ENCODE assay signal across 14 cellular contexts in genomic region chr3:151011427-151011826, GRCh38. TPM values are rescaled to one million over a fixed set of nuclear protein-coding genes. Genes with fewer than 3 reads are reported as not detected.
A peak's percentile ranks its signal among the peaks of the same experiment; 100 is the strongest.
DNase-seq lines count a peak whose midpoint lies in the region; ATAC-seq and TF ChIP-seq lines count a peak whose summit lies in the region.
"Had no signal": no experiment of that assay in that cellular context is flagged by ENCODE, and none has a peak within 500 bp of the region (broad histone marks: within the 10 kb centered on the region; RNA-seq: fewer than 3 reads in every experiment).

No MANE protein-coding gene starts in this region.

- 30 to 36% methylated on average over 4 of the region's 4 CpGs for WGBS in tibial nerve, 2 donors

- ATAC-seq in left ventricle myocardium superior (no peak), HG03095 (IDR thresholded peaks at IDR 0.05; ENCODE audit: unreplicated experiment) (no peak)
- ATAC-seq: body of pancreas, left colon had no signal

- no peaks in the 10 kb centered on the region for H3K27me3 ChIP-seq in cardiac muscle cell
- H3K27me3 ChIP-seq in tibial nerve, result no peaks in the 10 kb centered on the region
- H3K27me3 ChIP-seq: body of pancreas had no signal

- DNase-seq in cardiac muscle cell (ENCODE audit: low read depth in 1 of 2, low spot score in 1 of 2), result peak; percentile 42 to 67
- no peak for DNase-seq in left ventricle myocardium superior
- peak; percentile 60 for DNase-seq in NCI-H774 (lab: John Stamatoyannopoulos, UW)
- DNase-seq in fibroblast of mammary gland (ENCODE audit: low read depth), result peak; percentile 80
- DNase-seq in middle frontal gyrus (ENCODE audit: extremely low spot score, low spot score), result no peak
- DNase-seq in tibial nerve (ENCODE audit: low spot score in 2 of 2), result no peak
- no peak for DNase-seq in stimulated activated CD4-positive, alpha-beta T cell treated with anti-CD3 and anti-CD28 coated beads, Interleukin-2, amount 100 ng/mL, for 24 hours
- DNase-seq: activated T-cell treated with anti-CD3 and anti-CD28 coated beads, Interleukin-2, amount 50 U/mL, for 1 hour; H7; left colon; stimulated activated naive CD4-positive, alpha-beta T cell treated with Interleukin-2 at 50 U/mL for 16 hours had no signal

- H3K4me3 ChIP-seq in cardiac muscle cell (no peak overlapping the region), fibroblast of mammary gland (ENCODE audit: control insufficient read depth, low read depth, low read length) (no peak overlapping the region), tibial nerve (no peak overlapping the region)
- H3K4me3 ChIP-seq: body of pancreas had no signal

- H3K4me1 ChIP-seq in cardiac muscle cell (ENCODE audit: low read depth) (peaks cover 11% of the 10 kb centered on the region), tibial nerve (no peaks in the 10 kb centered on the region)
- H3K4me1 ChIP-seq: body of pancreas had no signal

- H3K9me3 ChIP-seq in cardiac muscle cell (ENCODE audit: low read depth) (no peaks in the 10 kb centered on the region), tibial nerve (no peaks in the 10 kb centered on the region)
- H3K9me3 ChIP-seq: body of pancreas had no signal

- H3K27ac ChIP-seq in cardiac muscle cell, result no peak overlapping the region
- H3K27ac ChIP-seq in tibial nerve, result no peak overlapping the region
- H3K27ac ChIP-seq: body of pancreas had no signal

- H3K36me3 ChIP-seq in cardiac muscle cell (no peaks in the 10 kb centered on the region), tibial nerve (no peaks in the 10 kb centered on the region)

- TF ChIP-seq CTCF in cardiac muscle cell (IDR thresholded peaks at IDR 0.05; ENCODE audit: low read depth, low read length) (no peak), fibroblast of mammary gland (conservative IDR thresholded peaks at IDR 0.05; ENCODE audit: control insufficient read depth, insufficient read depth, low read depth, low read length) (no peak), tibial nerve (IDR thresholded peaks at IDR 0.05) (no peak)

- no peak for TF ChIP-seq EP300 in tibial nerve (IDR thresholded peaks at IDR 0.05)

- intact Hi-C loops in left ventricle myocardium superior (cut with micrococcal nuclease), result no loop called here

- no peak for TF ChIP-seq POLR2A in tibial nerve (IDR thresholded peaks at IDR 0.05)

RNA-seq across cellular contexts. Expression of gene CLRN1, which starts 38.9 kb away (rescaled TPM):
- total RNA-seq in cardiac muscle cell (not detected in 2 replicates), left ventricle myocardium superior (not detected), tibial nerve (not detected)
- not detected in 2 replicates for polyA plus RNA-seq in cardiac muscle cell
- total RNA-seq: body of pancreas, left colon, omental fat pad had no signal

Comparison
In these comparisons a context has a peak if more than half of its experiments do, and no peak if none do; other contexts are left out.
1. DNase-seq: peak in cardiac muscle cell (2 of 2), NCI-H774 (single experiment) and fibroblast of mammary gland (single experiment); none in left ventricle myocardium superior (single experiment), middle frontal gyrus (single experiment), tibial nerve (0 of 2) and stimulated activated CD4-positive, alpha-beta T cell treated with anti-CD3 and anti-CD28 coated beads, Interleukin-2, amount 100 ng/mL, for 24 hours (0 of 2).